11 cellular contexts compared by ENCODE assay signal in genomic region chr7:27723086-27723485, GRCh38. TPM values are rescaled to one million over a fixed set of nuclear protein-coding genes. Genes with fewer than 3 reads are reported as not detected.
DNase-seq lines count a peak whose midpoint lies in the region; ATAC-seq lines count a peak whose summit lies in the region.
"Had no signal": no experiment of that assay in that cellular context is flagged by ENCODE, and none has a peak within 500 bp of the region (broad histone marks: within the 10 kb centered on the region; RNA-seq: fewer than 3 reads in every experiment).

No MANE protein-coding gene starts in this region.

- ATAC-seq in HG03175 (IDR thresholded peaks at IDR 0.05; ENCODE audit: unreplicated experiment) (no peak), GM21390 (IDR thresholded peaks at IDR 0.05; ENCODE audit: unreplicated experiment) (no peak)
- ATAC-seq: sciatic nerve; stimulated activated naive CD8-positive, alpha-beta T cell treated with anti-CD3 and anti-CD28 coated beads, Interleukin-15, amount 100 ng/mL, for 72 hours had no signal

- DNase-seq in DMS53 treated with DMSO at 0.1 percent for 48 hours (lab: John Stamatoyannopoulos, UW; ENCODE audit: unreplicated experiment) (peak; percentile 10), M059J (ENCODE audit: low read depth) (peak; percentile 50), astrocyte of the hippocampus (ENCODE audit: low read depth, low spot score) (peak; percentile 59), medulla oblongata (ENCODE audit: extremely low spot score) (peak; percentile 17), NCI-H774 (lab: John Stamatoyannopoulos, UW) (no peak)
- DNase-seq in activated naive CD4-positive, alpha-beta T cell treated with anti-CD3 and anti-CD28 coated beads, Interleukin-2, amount 50 U/mL, for 16 hours = no peak
- DNase-seq: activated naive CD8-positive, alpha-beta T cell treated with anti-CD3 and anti-CD28 coated beads, Interleukin-2, amount 10 ng/mL, durations not matched to agents 7 days and 5 days; stimulated activated naive CD8-positive, alpha-beta T cell treated with anti-CD3 and anti-CD28 coated beads, Interleukin-15, amount 100 ng/mL, for 72 hours had no signal

RNA-seq across cellular contexts. Expression of gene TAX1BP1, which starts 16.9 kb away (rescaled TPM):
- 106 and 139 TPM in 2 replicates for total RNA-seq in M059J (2014; rRNA removed; shearing (Covaris generic))

Comparison
In these comparisons a context has a peak if more than half of its experiments do, and no peak if none do; other contexts are left out.
1. DNase-seq: peak in DMS53 treated with DMSO at 0.1 percent for 48 hours (single experiment), M059J (single experiment), astrocyte of the hippocampus (single experiment) and medulla oblongata (single experiment); none in NCI-H774 (single experiment) and activated naive CD4-positive, alpha-beta T cell treated with anti-CD3 and anti-CD28 coated beads, Interleukin-2, amount 50 U/mL, for 16 hours (single experiment).